Comparison of ENCODE assay signal across 1 cellular context in the genomic region with DNA sequence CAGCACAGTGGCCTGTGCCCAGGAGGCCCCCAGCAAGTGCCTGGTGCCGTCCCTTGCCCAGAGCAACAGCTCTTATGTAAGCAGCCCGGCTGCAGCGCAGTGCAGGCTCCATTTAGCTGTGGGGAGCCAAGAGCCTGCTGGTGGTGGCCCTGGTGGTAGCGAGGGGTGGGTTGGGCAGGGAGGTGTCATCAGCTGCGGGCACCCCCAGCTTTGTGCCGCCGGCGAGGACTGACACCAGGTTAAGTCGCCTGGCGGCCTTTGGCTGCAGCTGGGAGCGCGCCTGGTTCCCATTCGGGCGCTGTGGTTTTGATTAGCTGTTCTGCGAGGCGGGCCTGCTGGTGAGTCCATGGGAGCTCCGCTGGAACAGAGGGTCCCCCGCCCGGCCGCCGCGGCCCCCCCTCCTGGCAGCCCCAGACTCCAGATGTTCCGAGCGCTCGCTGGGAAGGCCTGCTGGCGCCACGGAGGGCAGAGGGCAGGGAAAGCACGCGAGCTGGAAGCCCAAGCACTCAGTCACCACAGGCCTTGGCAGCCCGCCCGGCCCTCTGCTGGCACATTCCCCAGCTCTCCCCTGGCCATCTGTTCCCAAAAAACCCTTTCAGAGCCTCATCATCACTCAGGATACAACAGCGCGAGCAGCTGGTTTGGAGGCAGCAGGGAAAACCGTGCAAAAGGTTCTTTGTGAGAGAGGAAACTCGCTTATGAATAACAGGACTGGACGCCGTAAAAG.
TF ChIP-seq lines count a peak whose summit lies in the region.

No MANE protein-coding gene starts in this region.

TF ChIP-seq in HepG2, 621 proteins besides CTCF, POLR2A, EP300 and RAD21 (continued from another document):
- TF ChIP-seq, protein P1, sequence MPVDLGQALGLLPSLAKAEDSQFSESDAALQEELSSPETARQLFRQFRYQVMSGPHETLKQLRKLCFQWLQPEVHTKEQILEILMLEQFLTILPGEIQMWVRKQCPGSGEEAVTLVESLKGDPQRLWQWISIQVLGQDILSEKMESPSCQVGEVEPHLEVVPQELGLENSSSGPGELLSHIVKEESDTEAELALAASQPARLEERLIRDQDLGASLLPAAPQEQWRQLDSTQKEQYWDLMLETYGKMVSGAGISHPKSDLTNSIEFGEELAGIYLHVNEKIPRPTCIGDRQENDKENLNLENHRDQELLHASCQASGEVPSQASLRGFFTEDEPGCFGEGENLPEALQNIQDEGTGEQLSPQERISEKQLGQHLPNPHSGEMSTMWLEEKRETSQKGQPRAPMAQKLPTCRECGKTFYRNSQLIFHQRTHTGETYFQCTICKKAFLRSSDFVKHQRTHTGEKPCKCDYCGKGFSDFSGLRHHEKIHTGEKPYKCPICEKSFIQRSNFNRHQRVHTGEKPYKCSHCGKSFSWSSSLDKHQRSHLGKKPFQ (CRISPR knock-in tag; IDR thresholded peaks at IDR 0.05; ENCODE audit: insufficient replicate concordance) = no peak
- TF ChIP-seq TAF15 (IDR thresholded peaks at IDR 0.05; ENCODE audit: low read depth, low read length, poor library complexity, severe bottlenecking) (peak; percentile 51), ZNF124 (CRISPR knock-in tag; IDR thresholded peaks at IDR 0.05) (no peak), ZNF589 (CRISPR knock-in tag; conservative IDR thresholded peaks at IDR 0.05) (0 out of 2 replicates have a peak, but pooled peaks have one; percentile 41), ZNF547 (CRISPR knock-in tag; IDR thresholded peaks at IDR 0.05) (peak; percentile 50; the same call in 1 of the 2 replicates)
- TF ChIP-seq, protein P2, sequence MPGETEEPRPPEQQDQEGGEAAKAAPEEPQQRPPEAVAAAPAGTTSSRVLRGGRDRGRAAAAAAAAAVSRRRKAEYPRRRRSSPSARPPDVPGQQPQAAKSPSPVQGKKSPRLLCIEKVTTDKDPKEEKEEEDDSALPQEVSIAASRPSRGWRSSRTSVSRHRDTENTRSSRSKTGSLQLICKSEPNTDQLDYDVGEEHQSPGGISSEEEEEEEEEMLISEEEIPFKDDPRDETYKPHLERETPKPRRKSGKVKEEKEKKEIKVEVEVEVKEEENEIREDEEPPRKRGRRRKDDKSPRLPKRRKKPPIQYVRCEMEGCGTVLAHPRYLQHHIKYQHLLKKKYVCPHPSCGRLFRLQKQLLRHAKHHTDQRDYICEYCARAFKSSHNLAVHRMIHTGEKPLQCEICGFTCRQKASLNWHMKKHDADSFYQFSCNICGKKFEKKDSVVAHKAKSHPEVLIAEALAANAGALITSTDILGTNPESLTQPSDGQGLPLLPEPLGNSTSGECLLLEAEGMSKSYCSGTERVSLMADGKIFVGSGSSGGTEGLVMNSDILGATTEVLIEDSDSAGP (CRISPR knock-in tag; IDR thresholded peaks at IDR 0.05; ENCODE audit: borderline replicate concordance) = peak; percentile 88; the same call in 1 of the 2 replicates
TF ChIP-seq in HepG2: peak in this region for 152.
